11 cellular contexts compared by ENCODE assay signal in the genomic region with DNA sequence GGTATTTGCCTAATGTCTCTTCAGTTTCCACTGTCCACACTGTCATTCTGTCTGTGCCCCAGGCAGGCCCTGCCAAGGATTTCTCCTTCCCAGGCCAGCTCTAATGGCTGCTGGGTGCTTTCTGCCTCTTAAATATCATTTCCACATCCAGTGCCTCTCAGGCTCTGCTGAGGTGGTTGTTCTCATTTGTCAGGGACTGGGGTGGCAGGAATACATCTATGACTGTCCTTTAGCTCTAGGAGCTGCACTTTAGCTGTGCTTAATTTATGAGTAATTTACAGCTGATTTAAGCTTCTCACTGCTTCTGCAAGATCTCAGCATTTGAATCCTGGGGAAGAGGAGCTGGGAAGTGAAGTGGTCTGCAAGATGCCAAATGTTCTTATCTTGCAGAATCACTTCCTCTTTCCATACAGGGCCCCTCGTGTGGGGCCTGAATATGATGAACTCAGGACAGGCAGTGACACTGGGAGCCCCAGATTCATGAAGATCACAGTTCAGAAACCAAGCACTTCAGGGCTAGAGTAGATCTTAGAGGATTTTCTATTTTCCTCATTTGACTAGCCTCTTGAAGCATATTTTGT.
DNase-seq lines count a peak whose midpoint lies in the region; ATAC-seq, FAIRE-seq and TF ChIP-seq lines count a peak whose summit lies in the region.
"Had no signal": no experiment of that assay in that cellular context is flagged by ENCODE, and none has a peak within 500 bp of the region (broad histone marks: within the 10 kb centered on the region; RNA-seq: fewer than 3 reads in every experiment).

No MANE protein-coding gene starts in this region.

- DNase-seq in Ammon's horn (ENCODE audit: low spot score) (peak; percentile 54), NOMO-1 treated with dmso at 0.1 percent for 144 hours (lab: John Stamatoyannopoulos, UW; ENCODE audit: unreplicated experiment) (peak; percentile 59), D721Med (ENCODE audit: insufficient read length, low spot score) (no peak), G401 (ENCODE audit: low spot score) (no peak), NCI-H1092 (lab: John Stamatoyannopoulos, UW) (no peak)
- DNase-seq in stimulated activated CD4-positive, alpha-beta T cell treated with anti-CD3 and anti-CD28 coated beads, Interleukin-4, amount 100 ng/mL, for 24 hours: no peak
- DNase-seq: activated CD4-positive, alpha-beta T cell treated with anti-CD3 and anti-CD28 coated beads, Interleukin-2, amount 50 U/mL, for 1 hour; left ventricle myocardium superior; tibial artery had no signal

- no peak for TF ChIP-seq CTCF in D721Med (IDR thresholded peaks at IDR 0.05; ENCODE audit: insufficient read depth, missing control alignments)

- no peak for FAIRE-seq in D721Med (lab: Jason Lieb, UNC)

- peak; percentile 75 for ATAC-seq in GM19328 (IDR thresholded peaks at IDR 0.05; ENCODE audit: unreplicated experiment)
- ATAC-seq in HG02943 (IDR thresholded peaks at IDR 0.05; ENCODE audit: low read depth, unreplicated experiment): peak; percentile 67
- ATAC-seq: left ventricle myocardium superior had no signal

- in situ Hi-C loops in G401 (cut with HindIII; ENCODE audit: low sequenced_read_pairs): no loop called here

Comparison
In these comparisons a context has a peak if more than half of its experiments do, and no peak if none do; other contexts are left out.
1. DNase-seq: peak in Ammon's horn (single experiment) and NOMO-1 treated with dmso at 0.1 percent for 144 hours (single experiment); none in D721Med (single experiment), stimulated activated CD4-positive, alpha-beta T cell treated with anti-CD3 and anti-CD28 coated beads, Interleukin-4, amount 100 ng/mL, for 24 hours (single experiment), G401 (single experiment) and NCI-H1092 (single experiment).